8 cellular contexts compared by ENCODE assay signal in genomic region chr3:130002666-130003598, GRCh38. TPM values are rescaled to one million over a fixed set of nuclear protein-coding genes. Genes with fewer than 3 reads are reported as not detected.
DNase-seq lines count a peak whose midpoint lies in the region; TF ChIP-seq lines count a peak whose summit lies in the region.
"Not testable (repeated sequence)": the region's sequence is repeated elsewhere in the genome, so short reads cannot be mapped to it uniquely, and the experiment has no call there.

No MANE protein-coding gene starts in this region.

- H2BK120ac ChIP-seq in mesendoderm (ENCODE audit: low read depth, low read length) = not testable (repeated sequence)

- not testable (repeated sequence) for H3K23ac ChIP-seq in mesendoderm (ENCODE audit: low read length)

- not testable (repeated sequence) for H3K36me3 ChIP-seq in mesendoderm (ENCODE audit: control insufficient read depth, insufficient read depth, low read length)

- not testable (repeated sequence) for H3K27ac ChIP-seq in mesendoderm (ENCODE audit: low read depth, low read length)

- H2AK5ac ChIP-seq in mesendoderm (ENCODE audit: low read length) = not testable (repeated sequence)

- WGBS in mesendoderm (ENCODE audit: extremely low coverage, insufficient coverage, low lambda C conversion rate) = no CpG with 5 or more reads among the region's 86 CpGs

- peak overlapping the region; percentile 80 for H3K56ac ChIP-seq in mesendoderm (ENCODE audit: low read length)

- H3K79me1 ChIP-seq in mesendoderm (ENCODE audit: low read length) = not testable (repeated sequence)

- H4K8ac ChIP-seq in mesendoderm (ENCODE audit: low read depth, low read length) = not testable (repeated sequence)

- H3K18ac ChIP-seq in mesendoderm (ENCODE audit: low read length) = not testable (repeated sequence)

- H2BK5ac ChIP-seq in mesendoderm (ENCODE audit: low read length) = not testable (repeated sequence)

- peak overlapping the region; percentile 53 for H3K9ac ChIP-seq in mesendoderm (ENCODE audit: low read length)

- not testable (repeated sequence) for H3K4me1 ChIP-seq in mesendoderm (ENCODE audit: control insufficient read depth, low read depth, low read length)

- H3K4me3 ChIP-seq in mesendoderm (ENCODE audit: low read length) = not testable (repeated sequence)

- H3K79me2 ChIP-seq in mesendoderm (ENCODE audit: control insufficient read depth, insufficient read depth, low read length) = not testable (repeated sequence)

- H3K27me3 ChIP-seq in mesendoderm (ENCODE audit: insufficient read depth, low read length, poor library complexity) = not testable (repeated sequence)

- H3K4me2 ChIP-seq in mesendoderm (ENCODE audit: low read length) = not testable (repeated sequence)

- DNase-seq in 8988T (peak; percentile 58), NCI-H1436 (lab: John Stamatoyannopoulos, UW) (peak; percentile 45), T-helper 9 cell (peak; percentile 68), fibroblast of peridontal ligament (ENCODE audit: extremely low read depth) (peak; percentile 7), mesendoderm (peak; percentile 48)
- DNase-seq in activated naive CD4-positive, alpha-beta T cell treated with Interleukin-2 at 50 U/mL for 16 hours = peak; percentile 73
- DNase-seq in stimulated activated CD4-positive, alpha-beta T cell treated with anti-CD3 and anti-CD28 coated beads, Interleukin-2, amount 100 ng/mL, for 24 hours = peak; percentile 75

- H4K5ac ChIP-seq in mesendoderm (ENCODE audit: low read length) = not testable (repeated sequence)

- peak; percentile 55; the same call in 2 of the 3 replicates for TF ChIP-seq CTCF in GM12872 (IDR thresholded peaks at IDR 0.05; ENCODE audit: insufficient read depth, low read depth, low read length)

- not testable (repeated sequence) for H2BK15ac ChIP-seq in mesendoderm (replicated peaks; ENCODE audit: low read depth)

- H3K4ac ChIP-seq in mesendoderm (ENCODE audit: low read depth, low read length) = not testable (repeated sequence)

RNA-seq across cellular contexts. Expression of gene TRH, which starts 28.4 kb away (rescaled TPM):
- 1.5 TPM for polyA plus RNA-seq in mesendoderm (2013, experiment 1 of 2)
- polyA plus RNA-seq in mesendoderm (2013, experiment 2 of 2) = 1.4 TPM

Comparison
In these comparisons a context has a peak if more than half of its experiments do, and no peak if none do; other contexts are left out.
1. DNase-seq: peak in every context shown above with its lines; median percentile 75 in stimulated activated CD4-positive, alpha-beta T cell treated with anti-CD3 and anti-CD28 coated beads, Interleukin-2, amount 100 ng/mL, for 24 hours; 73 in activated naive CD4-positive, alpha-beta T cell treated with Interleukin-2 at 50 U/mL for 16 hours; 68 in T-helper 9 cell; 58 in 8988T; 48 in mesendoderm; 45 in NCI-H1436; 7 in fibroblast of peridontal ligament.